1 cellular context compared by ENCODE assay signal in the genomic region with DNA sequence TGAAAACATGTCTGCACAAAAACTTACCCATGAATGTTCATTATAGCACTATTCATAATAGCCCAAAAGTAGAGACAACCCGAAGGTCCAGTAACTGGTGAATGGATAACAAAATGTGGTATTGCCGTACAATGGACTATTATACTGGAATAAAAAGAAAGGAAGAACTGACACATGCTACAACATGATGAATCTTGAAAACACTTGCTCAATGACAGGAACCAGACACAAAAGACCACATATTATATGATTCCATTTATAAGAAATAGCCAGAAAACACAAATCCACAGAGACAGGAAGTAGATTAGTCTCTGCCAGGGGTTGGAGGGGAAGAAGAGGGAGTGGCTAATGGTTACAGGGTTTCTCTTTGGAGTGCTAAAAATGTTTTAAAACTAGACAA.
TF ChIP-seq lines count a peak whose summit lies in the region.

No MANE protein-coding gene starts in this region.

TF ChIP-seq in IMR-90, 13 proteins besides CTCF, POLR2A, EP300 and RAD21 (continued from another document):
- TF ChIP-seq MXI1 (IDR thresholded peaks at IDR 0.05; ENCODE audit: borderline replicate concordance, low read depth, low read length) (no peak), CHD1 (IDR thresholded peaks at IDR 0.05; ENCODE audit: low read depth, low read length) (no peak), RFX5 (IDR thresholded peaks at IDR 0.05; ENCODE audit: low read depth, low read length) (no peak), RCOR1 (IDR thresholded peaks at IDR 0.05; ENCODE audit: insufficient replicate concordance, low read length) (no peak), FOS (IDR thresholded peaks at IDR 0.05; ENCODE audit: low read depth, low read length) (no peak), MAZ (IDR thresholded peaks at IDR 0.05; ENCODE audit: borderline replicate concordance, low read depth, low read length) (no peak), CEBPB (IDR thresholded peaks at IDR 0.05; ENCODE audit: low read depth, low read length) (no peak), BHLHE40 (IDR thresholded peaks at IDR 0.05; ENCODE audit: low read depth, low read length) (no peak)
- TF ChIP-seq, protein P1, sequence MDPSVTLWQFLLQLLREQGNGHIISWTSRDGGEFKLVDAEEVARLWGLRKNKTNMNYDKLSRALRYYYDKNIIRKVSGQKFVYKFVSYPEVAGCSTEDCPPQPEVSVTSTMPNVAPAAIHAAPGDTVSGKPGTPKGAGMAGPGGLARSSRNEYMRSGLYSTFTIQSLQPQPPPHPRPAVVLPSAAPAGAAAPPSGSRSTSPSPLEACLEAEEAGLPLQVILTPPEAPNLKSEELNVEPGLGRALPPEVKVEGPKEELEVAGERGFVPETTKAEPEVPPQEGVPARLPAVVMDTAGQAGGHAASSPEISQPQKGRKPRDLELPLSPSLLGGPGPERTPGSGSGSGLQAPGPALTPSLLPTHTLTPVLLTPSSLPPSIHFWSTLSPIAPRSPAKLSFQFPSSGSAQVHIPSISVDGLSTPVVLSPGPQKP (IDR thresholded peaks at IDR 0.05; ENCODE audit: borderline replicate concordance, low read depth, low read length): no peak
- TF ChIP-seq, protein P2, sequence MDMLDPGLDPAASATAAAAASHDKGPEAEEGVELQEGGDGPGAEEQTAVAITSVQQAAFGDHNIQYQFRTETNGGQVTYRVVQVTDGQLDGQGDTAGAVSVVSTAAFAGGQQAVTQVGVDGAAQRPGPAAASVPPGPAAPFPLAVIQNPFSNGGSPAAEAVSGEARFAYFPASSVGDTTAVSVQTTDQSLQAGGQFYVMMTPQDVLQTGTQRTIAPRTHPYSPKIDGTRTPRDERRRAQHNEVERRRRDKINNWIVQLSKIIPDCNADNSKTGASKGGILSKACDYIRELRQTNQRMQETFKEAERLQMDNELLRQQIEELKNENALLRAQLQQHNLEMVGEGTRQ (IDR thresholded peaks at IDR 0.05; ENCODE audit: low read depth, low read length): no peak
TF ChIP-seq in IMR-90: peak in this region for 0.
